1 cellular context compared by ENCODE assay signal in the genomic region with DNA sequence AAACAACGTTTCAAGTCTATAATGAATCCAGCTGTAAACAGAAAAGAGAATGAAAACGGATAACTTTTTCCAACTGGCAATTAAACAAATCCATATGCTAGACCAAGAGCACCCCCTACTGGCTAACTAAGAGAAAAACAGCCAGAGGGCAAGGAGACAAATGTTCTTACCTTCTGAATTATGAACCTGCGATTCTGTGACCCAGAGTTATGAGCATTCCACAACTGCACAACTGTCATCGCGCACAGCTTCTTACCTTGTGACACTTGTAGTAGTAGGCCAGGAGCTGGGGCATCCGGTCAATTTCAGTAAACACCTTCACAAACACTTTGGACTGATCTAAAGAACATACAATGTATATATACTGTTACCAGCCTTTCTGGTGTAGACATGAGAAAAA.
TF ChIP-seq lines count a peak whose summit lies in the region.

No MANE protein-coding gene starts in this region.

TF ChIP-seq in WTC11, 78 proteins besides CTCF, POLR2A, EP300 and RAD21 (continued from another document):
- no peak for TF ChIP-seq ZNF281 (CRISPR knock-in tag; IDR thresholded peaks at IDR 0.05)
- no peak for TF ChIP-seq NR3C1 (CRISPR knock-in tag; conservative IDR thresholded peaks at IDR 0.05; ENCODE audit: low read depth)
- no peak for TF ChIP-seq ESRRA (CRISPR knock-in tag; IDR thresholded peaks at IDR 0.05; ENCODE audit: borderline replicate concordance)
- no peak for TF ChIP-seq SP1 (CRISPR knock-in tag; conservative IDR thresholded peaks at IDR 0.05)
- TF ChIP-seq SMAD4 (CRISPR knock-in tag; IDR thresholded peaks at IDR 0.05): no peak
- no peak for TF ChIP-seq CREB1 (CRISPR knock-in tag; IDR thresholded peaks at IDR 0.05)
- no peak for TF ChIP-seq E2F4 (CRISPR knock-in tag; IDR thresholded peaks at IDR 0.05; ENCODE audit: borderline replicate concordance, low read depth)
- TF ChIP-seq MXD4 (CRISPR knock-in tag; IDR thresholded peaks at IDR 0.05; ENCODE audit: borderline replicate concordance): no peak
- TF ChIP-seq TP53 (CRISPR knock-in tag; IDR thresholded peaks at IDR 0.05): no peak
- no peak for TF ChIP-seq ZNF138 (CRISPR knock-in tag; conservative IDR thresholded peaks at IDR 0.05)
